8 cellular contexts compared by ENCODE assay signal in genomic region chr5:111278824-111279504, GRCh38. TPM values are rescaled to one million over a fixed set of nuclear protein-coding genes. Genes with fewer than 3 reads are reported as not detected.
DNase-seq lines count a peak whose midpoint lies in the region; ATAC-seq and TF ChIP-seq lines count a peak whose summit lies in the region.

No MANE protein-coding gene starts in this region.

- no peaks in the 10 kb centered on the region for H3K36me3 ChIP-seq in lower lobe of right lung

- ATAC-seq in GM21723 (IDR thresholded peaks at IDR 0.05; ENCODE audit: unreplicated experiment) (peak; percentile 69), lower lobe of right lung (peak; percentile 86 to 89)
- ATAC-seq in activated CD4-positive, CD25-positive, alpha-beta regulatory T cell treated with anti-CD3 and anti-CD28 coated beads, Interleukin-2, amount 50 U/mL, for 24 hours = peak; percentile 93 to 95

- H3K9me3 ChIP-seq in lower lobe of right lung = no peaks in the 10 kb centered on the region

- no peaks in the 10 kb centered on the region for H3K4me1 ChIP-seq in lower lobe of right lung

- in situ Hi-C loops in KBM-7 (cut with MboI; ENCODE audit: low pct_unique_long_range_greater_than_20kb, low sequenced_read_pairs) = no loop called here

- no peak overlapping the region for H3K27ac ChIP-seq in lower lobe of right lung

- TF ChIP-seq CTCF in GM10248 (IDR thresholded peaks at IDR 0.05; ENCODE audit: control extremely low read depth, extremely low read depth, low read depth, missing control alignments) (peak; percentile 69), cardiac fibroblast (IDR thresholded peaks at IDR 0.05; ENCODE audit: low read depth, low read length) (peak; percentile 88), lower lobe of right lung (IDR thresholded peaks at IDR 0.05) (peak; percentile 74)

- no peaks in the 10 kb centered on the region for H3K27me3 ChIP-seq in lower lobe of right lung (ENCODE audit: low read depth)

- DNase-seq in GM10248 (ENCODE audit: extremely low spot score) (peak; percentile 56), KBM-7 (peak; percentile 56), cardiac fibroblast (ENCODE audit: low read depth in 2 of 2) (peak; percentile 66), lower lobe of right lung (peak; percentile 71), NCI-H2227 (lab: John Stamatoyannopoulos, UW; ENCODE audit: unreplicated experiment) (no peak)
- peak; percentile 77 to 80 for DNase-seq in stimulated activated CD8-positive, alpha-beta memory T cell treated with anti-CD3 and anti-CD28 coated beads, Interleukin-4, amount 100 ng/mL, for 1 hour (ENCODE audit: low read depth in 2 of 2, low spot score in 1 of 2)

- intact Hi-C loops in lower lobe of right lung (cut with DNase I) = no loop called here

- POLR2A ChIA-PET in GM10248 (lab: Yijun Ruan, JAX) = no interaction called here

- no peak overlapping the region for H3K4me3 ChIP-seq in cardiac fibroblast (replicated peaks in 1 of 2; ENCODE audit: low read depth in 2 of 2, low read length in 2 of 2)
- H3K4me3 ChIP-seq in lower lobe of right lung = no peak overlapping the region

- CTCF ChIA-PET in GM10248 (lab: Yijun Ruan, JAX) = interaction anchor here (0.7 to 5.9 kb wide), 34 partner anchors 9 to 203 kb away, joined by 3 to 92 read pairs (median 5); partner anchors contain the start of gene CAMK4

RNA-seq across cellular contexts. Expression of gene CAMK4, which starts 54.8 kb away (rescaled TPM):
- total RNA-seq in lower lobe of right lung = 2.7 TPM
